11 cellular contexts compared by ENCODE assay signal in the genomic region with DNA sequence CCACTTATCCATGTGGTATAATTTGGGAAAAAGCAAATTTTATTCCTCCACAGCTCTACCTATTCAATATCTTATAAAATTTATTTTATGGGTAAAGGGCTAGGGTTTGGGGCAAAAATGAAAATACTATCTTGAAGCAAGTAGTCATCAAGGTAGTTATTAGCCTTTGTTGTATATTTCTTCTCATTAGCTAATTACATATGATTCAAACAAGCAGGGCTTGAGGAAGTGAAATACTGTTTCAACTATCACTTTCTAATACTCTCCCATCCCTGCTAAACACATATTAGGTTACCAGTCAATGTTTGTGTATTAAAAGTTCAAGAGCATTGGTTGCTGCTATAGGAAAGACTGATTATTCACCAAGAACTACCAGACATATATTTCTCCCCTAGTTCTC.
"Had no signal": no experiment of that assay in that cellular context is flagged by ENCODE, and none has a peak within 500 bp of the region (broad histone marks: within the 10 kb centered on the region; RNA-seq: fewer than 3 reads in every experiment).

No MANE protein-coding gene starts in this region.

- DNase-seq: GM23248, GOT3, H7, H9, HCEC 1CT, HFFc6 had no signal

- H3K4me3 ChIP-seq: GM23248, GM23338, HAP-1 had no signal

- FAIRE-seq: H1, H54 had no signal

- H3K4me2 ChIP-seq: GM23338 had no signal

- H3K27ac ChIP-seq: GM23248 had no signal

- ATAC-seq: GM23338, HCT116 had no signal

- H3K4me1 ChIP-seq: HAP-1 had no signal

- H3K9me3 ChIP-seq: HAP-1 had no signal

- H3K9ac ChIP-seq: GM23248 had no signal

- H3K36me3 ChIP-seq: HAP-1 had no signal

- H2AFZ ChIP-seq: GM23248, GM23338 had no signal
